39 cellular contexts compared by ENCODE assay signal in genomic region chr1:44158871-44159270, GRCh38. TPM values are rescaled to one million over a fixed set of nuclear protein-coding genes. Genes with fewer than 3 reads are reported as not detected.
"Had no signal": no experiment of that assay in that cellular context is flagged by ENCODE, and none has a peak within 500 bp of the region (broad histone marks: within the 10 kb centered on the region; RNA-seq: fewer than 3 reads in every experiment).

No MANE protein-coding gene starts in this region.

- H3K4me3 ChIP-seq: MG63 had no signal

- H3K27me3 ChIP-seq: MG63 had no signal

- H3K36me3 ChIP-seq: MG63 had no signal

- DNase-seq: Karpas-422, MG63, MM.1S, MV-4-11, NCI-H1048, NCI-H1092, NCI-H1092 treated with DMSO at 0.1 percent for 48 hours, NCI-H1105, NCI-H1105 treated with DMSO at 0.1 percent for 48 hours, NCI-H1417, NCI-H1417 treated with DMSO at 0.1 percent for 48 hours, NCI-H1436, NCI-H1436 treated with DMSO at 0.1 percent for 48 hours, NCI-H146, NCI-H1694, NCI-H1694 treated with DMSO at 0.1 percent for 48 hours, NCI-H187, NCI-H187 treated with DMSO at 0.1 percent for 48 hours, NCI-H1930, NCI-H2029, NCI-H2029 treated with DMSO at 0.1 percent for 48 hours, NCI-H2081, NCI-H2081 treated with DMSO at 0.1 percent for 48 hours, NCI-H2107, NCI-H2171, NCI-H2171 treated with DMSO at 0.1 percent for 48 hours, NCI-H2227 treated with DMSO at 0.1 percent for 48 hours, NCI-H226, NCI-H345, NCI-H446, NCI-H446 treated with DMSO at 0.1 percent for 48 hours, NCI-H510A, NCI-H510A treated with DMSO at 0.1 percent for 48 hours, NCI-H524, NCI-H524 treated with DMSO at 0.1 percent for 48 hours had no signal

RNA-seq across cellular contexts. Expression of gene KLF18, which starts 17.4 kb away (rescaled TPM):
- total RNA-seq: LHCN-M2, M059J, MCF 10A, NCI-H460 had no signal

RNA-seq across cellular contexts. Expression of gene KLF17, which starts 40.2 kb away (rescaled TPM):
- total RNA-seq: MCF 10A, NCI-H460 had no signal
